In the genomic region with DNA sequence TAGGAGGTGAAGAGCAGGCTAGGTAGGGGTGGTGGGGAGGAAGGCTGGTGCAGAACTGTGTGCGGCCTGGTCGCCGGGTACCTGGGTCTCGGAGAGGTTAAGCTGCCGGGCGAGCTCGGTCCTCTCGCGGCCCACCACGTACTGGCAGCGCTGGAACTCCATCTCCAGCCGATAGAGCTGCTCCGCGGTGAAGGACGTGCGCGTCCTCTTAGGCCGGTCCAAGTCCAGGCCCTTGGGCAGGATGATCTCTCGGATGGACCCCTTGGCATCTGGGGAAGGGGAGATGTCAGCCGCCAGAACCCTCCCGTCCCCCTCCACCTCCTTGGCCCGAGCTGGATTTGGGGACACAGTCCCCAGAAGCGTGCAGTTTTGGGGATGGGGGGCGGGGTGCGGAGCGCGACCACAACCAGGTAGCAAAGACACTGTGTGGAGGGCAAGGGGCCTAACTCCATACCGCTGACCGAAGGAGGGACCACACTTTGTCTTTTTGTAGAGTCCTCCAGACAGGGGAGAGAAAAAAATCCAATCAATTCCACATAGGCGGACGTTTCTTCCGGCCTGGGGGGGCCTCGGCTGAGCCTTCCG, we compare ENCODE assay signal across 11 cellular contexts. TPM values are rescaled to one million over a fixed set of nuclear protein-coding genes. Genes with fewer than 3 reads are reported as not detected.
DNase-seq lines count a peak whose midpoint lies in the region; TF ChIP-seq lines count a peak whose summit lies in the region.
"Had no signal": no experiment of that assay in that cellular context is flagged by ENCODE, and none has a peak within 500 bp of the region (broad histone marks: within the 10 kb centered on the region; RNA-seq: fewer than 3 reads in every experiment).

No MANE protein-coding gene starts in this region.

- H3K27ac ChIP-seq in C4-2B (peak overlapping the region; percentile 58), HUES6 (ENCODE audit: low read depth, low read length) (no peak overlapping the region), esophagus (ENCODE audit: low read depth in 2 of 2, low read length in 1 of 2) (no peak overlapping the region)

- peaks cover 6% of the 10 kb centered on the region for H3K36me3 Mint-ChIP-seq in osteocyte (ENCODE audit: unreplicated experiment)

- H3K4me1 ChIP-seq in HUES6 (ENCODE audit: control insufficient read depth, insufficient read depth, low read length), result peaks cover 50% of the 10 kb centered on the region
- H3K4me1 ChIP-seq in esophagus (ENCODE audit: control insufficient read depth in 2 of 2, insufficient read depth in 2 of 2, low read length in 1 of 2), result peaks cover 5 to 15% of the 10 kb centered on the region in 2 donors

- H3K9me3 ChIP-seq in HUES6 (ENCODE audit: control insufficient read depth, insufficient read depth, low read depth, low read length) (no peaks in the 10 kb centered on the region), esophagus (ENCODE audit: control insufficient read depth in 2 of 2, insufficient read depth in 1 of 2, low read depth in 1 of 2, low read length in 1 of 2) (peaks cover 3 to 9% of the 10 kb centered on the region in 2 donors)

- H3K36me3 ChIP-seq in HUES6 (ENCODE audit: control insufficient read depth, insufficient read depth, low read length), result no peaks in the 10 kb centered on the region
- no peaks in the 10 kb centered on the region for H3K36me3 ChIP-seq in esophagus (ENCODE audit: control insufficient read depth in 2 of 2, insufficient read depth in 2 of 2, low read length in 1 of 2)

- H3K9ac ChIP-seq in HUES6 (ENCODE audit: low read length), result no peak overlapping the region

- TF ChIP-seq CTCF in C4-2B (conservative IDR thresholded peaks at IDR 0.05) (no peak), osteocyte (IDR thresholded peaks at IDR 0.05) (no peak)

- peak overlapping the region; percentile 55 for H3K4me3 ChIP-seq in HUES6 (ENCODE audit: low read depth, low read length)
- peak overlapping the region; percentile 36 to 52 for H3K4me3 ChIP-seq in esophagus (ENCODE audit: low read depth in 1 of 2, low read length in 2 of 2)

- H3K9me3 Mint-ChIP-seq in osteocyte (ENCODE audit: unreplicated experiment), result no peaks in the 10 kb centered on the region

- H3K27me3 ChIP-seq in HUES6 (ENCODE audit: control insufficient read depth, insufficient read depth, low read length) (peaks cover 98% of the 10 kb centered on the region), esophagus (ENCODE audit: control insufficient read depth in 1 of 2, insufficient read depth in 2 of 2, low read length in 2 of 2) (peaks cover 21 to 60% of the 10 kb centered on the region in 2 donors)

- H3K4me3 Mint-ChIP-seq in osteocyte (ENCODE audit: unreplicated experiment), result peak overlapping the region; percentile 74

- H3K27me3 Mint-ChIP-seq in osteocyte (ENCODE audit: unreplicated experiment), result peaks cover 48% of the 10 kb centered on the region

- no peak for DNase-seq in osteocyte (ENCODE audit: extremely low spot score, unreplicated experiment)
- no peak for DNase-seq in MV-4-11 (lab: John Stamatoyannopoulos, UW)
- no peak for DNase-seq in NCI-H2081 treated with DMSO at 0.1 percent for 48 hours (lab: John Stamatoyannopoulos, UW)
- no peak for DNase-seq in NCI-H1417 (lab: John Stamatoyannopoulos, UW)
- no peak for DNase-seq in SHP77 treated with DMSO at 0.1 percent for 48 hours (lab: John Stamatoyannopoulos, UW)
- DNase-seq: GOT3; naive thymus-derived CD8-positive, alpha-beta T cell; NCI-H187 treated with DMSO at 0.1 percent for 48 hours had no signal

- WGBS in esophagus, 2 donors, result 40 to 60% methylated on average over 34 of the region's 34 CpGs

- H3K27ac Mint-ChIP-seq in osteocyte (ENCODE audit: unreplicated experiment), result peak overlapping the region; percentile 86
- H3K27ac Mint-ChIP-seq: naive thymus-derived CD8-positive, alpha-beta T cell had no signal

- H3K4me1 Mint-ChIP-seq in osteocyte (ENCODE audit: unreplicated experiment), result peaks cover 46% of the 10 kb centered on the region

RNA-seq across cellular contexts. Expression of a gene that starts 1.6 kb away (rescaled TPM):
- polyA plus RNA-seq in esophagus, result not detected
- total RNA-seq in osteocyte, result 3.2 and 4.0 TPM in 2 replicates
- total RNA-seq: naive thymus-derived CD8-positive, alpha-beta T cell had no signal
- polyA plus RNA-seq: naive thymus-derived CD8-positive, alpha-beta T cell had no signal
